ENCODE assay signal across 9 cellular contexts in the genomic region with DNA sequence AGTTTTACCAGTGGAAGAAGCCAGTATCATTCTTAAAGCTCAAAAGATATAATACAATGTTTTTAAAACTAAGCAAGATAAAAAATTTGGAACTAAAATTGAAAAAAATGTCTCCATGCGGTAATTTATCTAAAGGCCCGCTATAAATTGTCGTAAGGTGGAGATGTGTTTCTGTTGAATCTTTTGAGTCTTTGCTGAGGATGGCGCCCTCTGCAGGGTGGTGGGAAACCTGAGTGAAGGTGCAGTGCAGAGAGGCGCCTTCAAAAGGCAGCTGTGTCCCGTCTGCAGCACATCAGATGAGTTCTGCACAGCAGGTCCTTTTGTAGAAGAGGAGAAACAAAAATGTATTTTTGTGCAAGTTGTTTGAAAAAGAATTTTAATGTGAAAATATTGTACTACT. TPM values are rescaled to one million over a fixed set of nuclear protein-coding genes. Genes with fewer than 3 reads are reported as not detected.
DNase-seq lines count a peak whose midpoint lies in the region; ATAC-seq, FAIRE-seq and TF ChIP-seq lines count a peak whose summit lies in the region.
"Had no signal": no experiment of that assay in that cellular context is flagged by ENCODE, and none has a peak within 500 bp of the region (broad histone marks: within the 10 kb centered on the region; RNA-seq: fewer than 3 reads in every experiment).

No MANE protein-coding gene starts in this region.

- H3K27ac ChIP-seq in K562 (ENCODE audit: extremely low read depth, low read depth, low read length) (no peak overlapping the region), osteoblast (ENCODE audit: low read depth, low read length) (no peak overlapping the region), stomach (no peak overlapping the region)

- no peaks in the 10 kb centered on the region for H3K27me3 ChIP-seq in Loucy (ENCODE audit: insufficient read depth, low read length, poor library complexity, severe bottlenecking)
- H3K27me3 ChIP-seq in K562 (ENCODE audit: control insufficient read depth in 2 of 2, insufficient read depth in 2 of 2, low read length in 2 of 2), result no peaks in the 10 kb centered on the region; a peak in 1 of 5 replicates
- H3K27me3 ChIP-seq in osteoblast (ENCODE audit: insufficient read depth, low read length), result no peaks in the 10 kb centered on the region
- H3K27me3 ChIP-seq in stomach, result no peaks in the 10 kb centered on the region

- intact Hi-C loops in K562 (cut with micrococcal nuclease), result no loop called here
- intact Hi-C loops in stomach (cut with DNase I; ENCODE audit: low total_unique reads), result no loop called here

- TF ChIP-seq EP300 in K562 (IDR thresholded peaks at IDR 0.05; ENCODE audit: low read length), result no peak
- TF ChIP-seq EP300 in stomach (IDR thresholded peaks at IDR 0.05), result no peak

- no peaks in the 10 kb centered on the region for H3F3A ChIP-seq in Loucy (ENCODE audit: low read depth)

- no peak overlapping the region for H3K4me3 ChIP-seq in Loucy (ENCODE audit: low read length, poor library complexity, severe bottlenecking)
- no peak overlapping the region for H3K4me3 ChIP-seq in K562
- no peak overlapping the region for H3K4me3 ChIP-seq in osteoblast (ENCODE audit: insufficient read depth, low read length)
- H3K4me3 ChIP-seq in stomach, result no peak overlapping the region

- TF ChIP-seq CTCF in Loucy (conservative IDR thresholded peaks at IDR 0.05; ENCODE audit: low read length), result peak; percentile 31; the same call in 1 of the 2 replicates
- peak; percentile 65 to 74 (median 69) for TF ChIP-seq CTCF in K562 (IDR thresholded peaks at IDR 0.05 in 2 of 3, conservative IDR thresholded peaks at IDR 0.05 in 1 of 3; ENCODE audit: insufficient read depth in 2 of 3, low read depth in 1 of 3, low read length in 3 of 3)
- peak; percentile 29 for TF ChIP-seq CTCF in osteoblast (IDR thresholded peaks at IDR 0.05; ENCODE audit: extremely low read depth, low read depth, low read length)
- peak in 1 of 7 experiments; percentile 29 for TF ChIP-seq CTCF in stomach (IDR thresholded peaks at IDR 0.05)

- no peak overlapping the region for H3K9ac ChIP-seq in Loucy (ENCODE audit: low read depth, low read length, poor library complexity, severe bottlenecking)
- H3K9ac ChIP-seq in K562 (ENCODE audit: insufficient read depth in 1 of 2, low read depth in 2 of 2, low read length in 2 of 2), result no peak overlapping the region

- no TSS peak for BruUV-seq in K562 (replicated peaks; lab: Mats Ljungman, UMichigan)

- H3K4me2 ChIP-seq in Loucy (ENCODE audit: low read depth, low read length, poor library complexity, severe bottlenecking) (no peak overlapping the region), K562 (ENCODE audit: insufficient read depth, low read length) (no peak overlapping the region), osteoblast (ENCODE audit: insufficient read depth, low read length) (no peak overlapping the region)

- H3K9me3 ChIP-seq in Loucy (ENCODE audit: insufficient read depth, low read depth, low read length) (peaks cover 6% of the 10 kb centered on the region; the same call in 1 of the 2 replicates), K562 (replicated peaks; ENCODE audit: control insufficient read depth, insufficient read depth, low read depth, low read length) (no peaks in the 10 kb centered on the region), osteoblast (ENCODE audit: low read depth, low read length) (no peaks in the 10 kb centered on the region), stomach (no peaks in the 10 kb centered on the region)

- peak; percentile 5 for DNase-seq in NCI-H1694 treated with DMSO at 0.1 percent for 48 hours (lab: John Stamatoyannopoulos, UW)
- DNase-seq in NCI-H1694 (lab: John Stamatoyannopoulos, UW), result no peak
- peak; percentile 52 to 68 (median 64) for DNase-seq in K562 (ENCODE audit: extremely low read depth in 1 of 4, low spot score in 3 of 4)
- peak; percentile 77 for DNase-seq in osteoblast (ENCODE audit: insufficient read length, low spot score, missing footprints)
- DNase-seq in NCI-H2227 treated with DMSO at 0.1 percent for 48 hours (lab: John Stamatoyannopoulos, UW), result no peak
- DNase-seq in NCI-H1436 treated with DMSO at 0.1 percent for 48 hours (lab: John Stamatoyannopoulos, UW), result no peak
- no peak for DNase-seq in stomach

- no peaks in the 10 kb centered on the region for H3K36me3 ChIP-seq in Loucy (ENCODE audit: insufficient read depth, low read length)
- peaks cover 73% of the 10 kb centered on the region for H3K36me3 ChIP-seq in K562 (ENCODE audit: control insufficient read depth, insufficient read depth, low read length)
- H3K36me3 ChIP-seq in osteoblast (ENCODE audit: insufficient read depth, low read length), result peaks cover 15% of the 10 kb centered on the region
- peaks cover 24 to 73% (median 66%) of the 10 kb centered on the region in 4 donors for H3K36me3 ChIP-seq in stomach

- in situ Hi-C loops in K562 (cut with MboI), result no loop called here

- H3K4me1 ChIP-seq in Loucy (ENCODE audit: insufficient read depth, low read length, poor library complexity, severe bottlenecking) (no peaks in the 10 kb centered on the region), K562 (replicated peaks in 1 of 2; ENCODE audit: control insufficient read depth in 2 of 2, insufficient read depth in 2 of 2, low read length in 2 of 2) (peaks cover 0 to 3% of the 10 kb centered on the region in 2 experiments; a peak in 1 of 5 replicates), osteoblast (ENCODE audit: insufficient read depth, low read length) (no peaks in the 10 kb centered on the region), stomach (peaks cover 6 to 42% (median 22%) of the 10 kb centered on the region in 4 donors)

- CTCF ChIA-PET in K562 (lab: Yijun Ruan, JAX; ENCODE audit: low intra/inter-chr PET ratio), result no interaction called here

- 63% methylated on average over 6 of the region's 6 CpGs for WGBS in K562 (ENCODE audit: insufficient coverage, low coverage, missing lambda C conversion rate)
- 72 to 90% (median 76%) methylated on average over 6 of the region's 6 CpGs for WGBS in stomach, 5 donors

- ATAC-seq in K562, result peak; percentile 88

- H4K20me1 ChIP-seq in Loucy (ENCODE audit: insufficient read depth, low read length, poor library complexity, severe bottlenecking) (no peaks in the 10 kb centered on the region), K562 (replicated peaks; ENCODE audit: control insufficient read depth, insufficient read depth, low read length) (no peaks in the 10 kb centered on the region; the same call in 1 of the 2 replicates), osteoblast (ENCODE audit: insufficient read depth, low read length) (no peaks in the 10 kb centered on the region)

- H2AFZ ChIP-seq in Loucy (ENCODE audit: low read length), result no peak overlapping the region
- no peak overlapping the region for H2AFZ ChIP-seq in K562 (ENCODE audit: low read depth, low read length)
- no peak overlapping the region for H2AFZ ChIP-seq in osteoblast (ENCODE audit: low read length)

- peaks cover 3% of the 10 kb centered on the region for H3K9me1 ChIP-seq in K562 (ENCODE audit: control insufficient read depth, insufficient read depth, low read length)

- H3K79me2 ChIP-seq in Loucy (ENCODE audit: insufficient read depth, low read length), result no peaks in the 10 kb centered on the region
- H3K79me2 ChIP-seq in K562 (ENCODE audit: control insufficient read depth, insufficient read depth, low read length), result no peaks in the 10 kb centered on the region
- no peaks in the 10 kb centered on the region for H3K79me2 ChIP-seq in osteoblast (ENCODE audit: insufficient read depth, low read length)

- TF ChIP-seq POLR2A in K562 (conservative IDR thresholded peaks at IDR 0.05) (no peak), stomach (IDR thresholded peaks at IDR 0.05) (no peak)

- POLR2A ChIA-PET in K562 (lab: Yijun Ruan, JAX), result no interaction called here

- FAIRE-seq in K562 (lab: Jason Lieb, UNC), result peak; percentile 72

- H3K9me2 ChIP-seq in Loucy (replicated peaks; ENCODE audit: low read depth, low read length), result no peaks in the 10 kb centered on the region

- TF ChIP-seq RAD21 in K562 (CRISPR knock-in tag; conservative IDR thresholded peaks at IDR 0.05 in 1 of 2, IDR thresholded peaks at IDR 0.05 in 1 of 2), result peak in 1 of 2 experiments; percentile 51; a peak in 2 of 4 replicates

TF ChIP-seq in K562, 482 proteins besides CTCF, POLR2A, EP300 and RAD21 (continues in another document):
- TF ChIP-seq TBL1XR1 (IDR thresholded peaks at IDR 0.05; ENCODE audit: low read length in 2 of 2), result no peak
- TF ChIP-seq, protein P1, sequence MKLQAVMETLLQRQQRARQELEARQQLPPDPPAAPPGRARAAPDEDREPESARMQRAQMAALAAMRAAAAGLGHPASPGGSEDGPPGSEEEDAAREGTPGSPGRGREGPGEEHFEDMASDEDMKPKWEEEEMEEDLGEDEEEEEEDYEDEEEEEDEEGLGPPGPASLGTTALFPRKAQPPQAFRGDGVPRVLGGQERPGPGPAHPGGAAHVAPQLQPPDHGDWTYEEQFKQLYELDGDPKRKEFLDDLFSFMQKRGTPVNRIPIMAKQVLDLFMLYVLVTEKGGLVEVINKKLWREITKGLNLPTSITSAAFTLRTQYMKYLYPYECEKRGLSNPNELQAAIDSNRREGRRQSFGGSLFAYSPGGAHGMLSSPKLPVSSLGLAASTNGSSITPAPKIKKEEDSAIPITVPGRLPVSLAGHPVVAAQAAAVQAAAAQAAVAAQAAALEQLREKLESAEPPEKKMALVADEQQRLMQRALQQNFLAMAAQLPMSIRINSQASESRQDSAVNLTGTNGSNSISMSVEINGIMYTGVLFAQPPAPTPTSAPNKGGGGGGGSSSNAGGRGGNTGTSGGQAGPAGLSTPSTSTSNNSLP (IDR thresholded peaks at IDR 0.05; ENCODE audit: borderline replicate concordance, low read depth, low read length), result 0 out of 2 replicates have a peak, but pooled peaks have one; percentile 22
- TF ChIP-seq MEF2D (tag; conservative IDR thresholded peaks at IDR 0.05; ENCODE audit: low read depth), result no peak
- TF ChIP-seq NCOR1 (IDR thresholded peaks at IDR 0.05), result no peak

RNA-seq across cellular contexts. Expression of gene KIF25, which starts 29.4 kb away (rescaled TPM):
- total RNA-seq in K562 (2011; cell fraction: chromatin; rRNA removed; ENCODE audit: low replicate concordance), result not detected in 2 replicates
- total RNA-seq in K562 (2011; cell fraction: nucleolus; rRNA removed), result not detected in 2 replicates
- not detected in 2 replicates for total RNA-seq in K562 (2011; cell fraction: nucleoplasm; rRNA removed)
- total RNA-seq in K562 (2014; rRNA removed) (not detected in 2 replicates), K562 (2014; rRNA removed; fragmentation: Illumina TruSeq; extraction: Trizol) (not detected in 2 replicates), K562 (2015; rRNA removed; fragmentation: Illumina TruSeq; extraction: Trizol) (not detected in 2 replicates), K562 (2021) (0.24 TPM in 1 of 2 replicates, not detected in the other), osteoblast (not detected in 2 replicates), stomach (under 1 TPM in 1 of 5 donors, not detected in 4; 0.37 TPM)
- polyA plus RNA-seq in K562 (2011; rRNA removed) (0.04 TPM in 1 of 2 replicates, not detected in the other), K562 (2014; fragmentation: Illumina TruSeq; extraction: Trizol) (not detected in 2 replicates), K562 (2014; fragmentation: Nextera tagmentation; extraction: Ambion mirVana) (under 1 TPM; 0.22 to 0.49 TPM), K562 (2014; rRNA removed) (not detected in 2 replicates), stomach (under 1 TPM in 2 of 3 donors, not detected in 1; 0.31 to 0.33 TPM)
- 0.04 TPM in 1 of 2 replicates, not detected in the other for polyA plus RNA-seq in K562 (2011; cell fraction: cytosol; rRNA removed)
- not detected in 2 replicates for polyA plus RNA-seq in K562 (2011; cell fraction: nucleus; rRNA removed)
- 0.08 and 0.47 TPM in 2 replicates for polyA plus RNA-seq in K562 (2012)
- 0.98 TPM in 1 of 2 replicates, not detected in the other for polyA minus RNA-seq in K562 (2011; rRNA and poly(A)+ RNA removed)
- polyA minus RNA-seq in K562 (2011; cell fraction: cytosol; rRNA and poly(A)+ RNA removed), result not detected in 2 replicates
- not detected in 2 replicates for polyA minus RNA-seq in K562 (2011; cell fraction: nucleus; rRNA and poly(A)+ RNA removed)
- total RNA-seq: CD4-positive, CD25-positive, alpha-beta regulatory T cell had no signal
- polyA plus RNA-seq: CD4-positive, CD25-positive, alpha-beta regulatory T cell had no signal

Comparison
In these comparisons a context has a peak if more than half of its experiments do, and no peak if none do; other contexts are left out.
1. DNase-seq: peak in NCI-H1694 treated with DMSO at 0.1 percent for 48 hours (single experiment), K562 (4 of 4) and osteoblast (single experiment); none in NCI-H1694 (single experiment), NCI-H2227 treated with DMSO at 0.1 percent for 48 hours (single experiment), NCI-H1436 treated with DMSO at 0.1 percent for 48 hours (single experiment) and stomach (single experiment).